Comparison of ENCODE assay signal across 25 cellular contexts in genomic region chr1:2934173-2934540, GRCh38.
"Had no signal": no experiment of that assay in that cellular context is flagged by ENCODE, and none has a peak within 500 bp of the region (broad histone marks: within the 10 kb centered on the region; RNA-seq: fewer than 3 reads in every experiment).

No MANE protein-coding gene starts in this region.

- H3K36me3 ChIP-seq: ovary, stomach, thyroid gland, vagina had no signal

- FAIRE-seq: colon, frontal cortex, islet of Langerhans had no signal

- DNase-seq: effector CD4-positive, alpha-beta T cell; head of caudate nucleus; hippocampal formation; kidney glomerular epithelial cell; mammary epithelial cell; mesendoderm; nephron progenitor cell; occipital lobe; ovary; retina; stimulated activated CD4-positive, alpha-beta T cell treated with anti-CD3 and anti-CD28 coated beads, Interleukin-2, amount 100 ng/mL, for 24 hours; stimulated activated CD4-positive, alpha-beta T cell treated with anti-CD3 and anti-CD28 coated beads, Interleukin-4, amount 100 ng/mL, for 24 hours; stimulated activated naive CD4-positive, alpha-beta T cell treated with Interleukin-2 at 50 U/mL for 16 hours; stomach; thyroid gland; trophoblast cell had no signal

- H3K27me3 ChIP-seq: ovary, thyroid gland, vagina had no signal

- H3K4me1 ChIP-seq: stomach, thyroid gland, vagina had no signal

- H3K4me3 ChIP-seq: dorsolateral prefrontal cortex, ovary, smooth muscle cell, stomach, thyroid gland, vagina had no signal

- ATAC-seq: naive thymus-derived CD8-positive, alpha-beta T cell; sciatic nerve; stimulated activated effector memory CD8-positive, alpha-beta T cell treated with anti-CD3 and anti-CD28 coated beads, Interleukin-12 subunit alpha, Interleukin-12 subunit beta, amount 100 ng/mL, for 72 hours had no signal

- H3K27ac ChIP-seq: dorsolateral prefrontal cortex, ovary, stomach, thyroid gland, vagina had no signal

- H3K4me2 ChIP-seq: smooth muscle cell had no signal

- H3K9me3 ChIP-seq: ovary, thyroid gland, vagina had no signal
